ENCODE assay signal across 28 cellular contexts in genomic region chr12:68508536-68509050, GRCh38.
"Had no signal": no experiment of that assay in that cellular context is flagged by ENCODE, and none has a peak within 500 bp of the region (broad histone marks: within the 10 kb centered on the region; RNA-seq: fewer than 3 reads in every experiment).

No MANE protein-coding gene starts in this region.

- H3K9me3 ChIP-seq: neutrophil, ovary, psoas muscle, thyroid gland had no signal

- H3K9me3 Mint-ChIP-seq: central memory CD8-positive, alpha-beta T cell; natural killer cell treated with Interleukin-12 subunit alpha and Interleukin-12 subunit beta and Interleukin-15 and Interleukin-18, amount 100 ng/mL, for 72 hours had no signal

- ATAC-seq: activated naive CD4-positive, alpha-beta T cell treated with anti-CD3 and anti-CD28 coated beads, Interleukin-2, amount 50 U/mL, for 72 hours; activated T-helper 17 cell treated with anti-CD3 and anti-CD28 coated beads, Interleukin-2, amount 50 U/mL, for 72 hours; esophagus mucosa; natural killer cell treated with Interleukin-12 subunit alpha and Interleukin-12 subunit beta and Interleukin-15 and Interleukin-18, amount 100 ng/mL, for 72 hours; psoas muscle; right cardiac atrium had no signal

- H3K27me3 Mint-ChIP-seq: activated T-cell treated with anti-CD3 and anti-CD28 coated beads, Interleukin-2, amount 50 U/mL, for 24 hours; activated T-helper 17 cell treated with anti-CD3 and anti-CD28 coated beads, Interleukin-2, amount 50 U/mL, for 72 hours; central memory CD8-positive, alpha-beta T cell; natural killer cell treated with Interleukin-12 subunit alpha and Interleukin-12 subunit beta and Interleukin-15 and Interleukin-18, amount 100 ng/mL, for 72 hours; stimulated activated naive CD8-positive, alpha-beta T cell treated with anti-CD3 and anti-CD28 coated beads, Interleukin-15, Interleukin-2, amounts not matched to agents 100 ng/mL and 50 ng/mL, for 24 hours had no signal

- H3K27ac ChIP-seq: brain microvascular endothelial cell, hepatocyte, neutrophil, ovary, psoas muscle, thyroid gland, WERI-Rb-1 had no signal

- FAIRE-seq: colon, endothelial cell of umbilical vein had no signal

- H3K4me3 ChIP-seq: hepatocyte, ovary, psoas muscle, thyroid gland had no signal

- H3K4me1 Mint-ChIP-seq: central memory CD8-positive, alpha-beta T cell had no signal

- H3K79me2 ChIP-seq: hepatocyte had no signal

- H3K4me2 ChIP-seq: hepatocyte had no signal

- H3K4me1 ChIP-seq: psoas muscle had no signal

- H3K27ac Mint-ChIP-seq: activated naive CD4-positive, alpha-beta T cell treated with anti-CD3 and anti-CD28 coated beads, Interleukin-2, amount 50 U/mL, for 72 hours; activated T-cell treated with anti-CD3 and anti-CD28 coated beads, Interleukin-2, amount 50 U/mL, for 24 hours; activated T-helper 17 cell treated with anti-CD3 and anti-CD28 coated beads, Interleukin-2, amount 50 U/mL, for 72 hours; natural killer cell treated with Interleukin-12 subunit alpha and Interleukin-12 subunit beta and Interleukin-15 and Interleukin-18, amount 100 ng/mL, for 72 hours; stimulated activated naive CD8-positive, alpha-beta T cell treated with anti-CD3 and anti-CD28 coated beads, Interleukin-15, Interleukin-2, amounts not matched to agents 100 ng/mL and 50 ng/mL, for 24 hours had no signal

- H3K27me3 ChIP-seq: brain microvascular endothelial cell, hepatocyte, neutrophil, ovary, thyroid gland had no signal

- H2AFZ ChIP-seq: hepatocyte had no signal

- DNase-seq: activated CD4-positive, alpha-beta T cell treated with anti-CD3 and anti-CD28 coated beads, Interleukin-2, amount 50 U/mL, for 1 hour; activated CD4-positive, CD25-positive, alpha-beta regulatory T cell treated with anti-CD3 and anti-CD28 coated beads, Interleukin-2, amount 50 U/mL, for 72 hours; activated CD8-positive, alpha-beta memory T cell treated with anti-CD3 and anti-CD28 coated beads for 24 hours; activated CD8-positive, alpha-beta memory T cell treated with anti-CD3 and anti-CD28 coated beads, Interleukin-2, amount 50 U/mL, for 4 hours; activated T-cell treated with anti-CD3 and anti-CD28 coated beads, Interleukin-2, amount 50 U/mL, for 24 hours; aorta; brain microvascular endothelial cell; effector memory CD4-positive, alpha-beta T cell; foreskin melanocyte; glutamatergic neuron; ovary; psoas muscle; right cardiac atrium; stimulated activated CD4-positive, alpha-beta T cell treated with anti-CD3 and anti-CD28 coated beads, Interleukin-4, amount 100 ng/mL, for 24 hours; substantia nigra; T1000; thyroid gland; WERI-Rb-1 had no signal

- H3K4me3 Mint-ChIP-seq: activated T-cell treated with anti-CD3 and anti-CD28 coated beads, Interleukin-2, amount 50 U/mL, for 24 hours; activated T-helper 17 cell treated with anti-CD3 and anti-CD28 coated beads, Interleukin-2, amount 50 U/mL, for 72 hours; central memory CD8-positive, alpha-beta T cell; natural killer cell treated with Interleukin-12 subunit alpha and Interleukin-12 subunit beta and Interleukin-15 and Interleukin-18, amount 100 ng/mL, for 72 hours; stimulated activated naive CD8-positive, alpha-beta T cell treated with anti-CD3 and anti-CD28 coated beads, Interleukin-15, Interleukin-2, amounts not matched to agents 100 ng/mL and 50 ng/mL, for 24 hours had no signal

- H3K36me3 ChIP-seq: brain microvascular endothelial cell, neutrophil, ovary, thyroid gland, WERI-Rb-1 had no signal
